Comparison of ENCODE assay signal across 2 cellular contexts in the genomic region with DNA sequence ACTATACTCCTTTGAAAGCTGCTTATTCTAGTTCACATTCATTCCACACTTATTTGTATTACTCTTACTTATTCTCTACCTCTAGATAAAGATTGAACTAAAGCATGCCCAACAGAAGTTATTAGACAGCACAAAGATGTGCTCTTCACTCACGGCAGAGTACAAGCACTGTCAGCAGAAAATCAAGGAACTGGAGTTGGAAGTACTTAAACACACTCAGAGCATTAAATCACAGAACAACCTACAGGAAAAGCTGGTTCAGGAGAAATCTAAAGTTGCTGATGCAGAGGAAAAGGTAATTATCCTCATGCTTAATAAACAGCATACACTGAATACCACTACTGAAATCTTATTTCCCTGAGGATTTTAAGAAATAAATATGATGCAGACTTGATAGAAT.
TF ChIP-seq lines count a peak whose summit lies in the region.

No MANE protein-coding gene starts in this region.

TF ChIP-seq in HepG2, 621 proteins besides CTCF, POLR2A, EP300 and RAD21:
- TF ChIP-seq PAF1 (CRISPR knock-in tag; IDR thresholded peaks at IDR 0.05) (no peak), ZNF780A (CRISPR knock-in tag; IDR thresholded peaks at IDR 0.05) (no peak), ZNF225 (CRISPR knock-in tag; IDR thresholded peaks at IDR 0.05) (no peak), SOX5 (CRISPR knock-in tag; IDR thresholded peaks at IDR 0.05; ENCODE audit: borderline replicate concordance) (no peak), MAFK (conservative IDR thresholded peaks at IDR 0.05 in 1 of 2, IDR thresholded peaks at IDR 0.05 in 1 of 2; ENCODE audit: low read length in 2 of 2) (peak; percentile 42 to 69; a peak in 3 of 4 replicates), ZIK1 (CRISPR knock-in tag; IDR thresholded peaks at IDR 0.05; ENCODE audit: borderline replicate concordance, low read depth) (no peak), ZNF572 (CRISPR knock-in tag; IDR thresholded peaks at IDR 0.05) (no peak), ZNF792 (CRISPR knock-in tag; IDR thresholded peaks at IDR 0.05) (no peak), NR2F1 (CRISPR knock-in tag; IDR thresholded peaks at IDR 0.05) (no peak), MAFF (IDR thresholded peaks at IDR 0.05; ENCODE audit: low read depth, low read length) (peak; percentile 63), JUNB (CRISPR knock-in tag; IDR thresholded peaks at IDR 0.05; ENCODE audit: borderline replicate concordance) (no peak), TEAD2 (CRISPR knock-in tag; IDR thresholded peaks at IDR 0.05) (no peak), ZNF274 (CRISPR knock-in tag; IDR thresholded peaks at IDR 0.05) (no peak), SIN3B (IDR thresholded peaks at IDR 0.05; ENCODE audit: low read length) (no peak), MIER2 (CRISPR knock-in tag; IDR thresholded peaks at IDR 0.05) (no peak)
- TF ChIP-seq, protein P1, sequence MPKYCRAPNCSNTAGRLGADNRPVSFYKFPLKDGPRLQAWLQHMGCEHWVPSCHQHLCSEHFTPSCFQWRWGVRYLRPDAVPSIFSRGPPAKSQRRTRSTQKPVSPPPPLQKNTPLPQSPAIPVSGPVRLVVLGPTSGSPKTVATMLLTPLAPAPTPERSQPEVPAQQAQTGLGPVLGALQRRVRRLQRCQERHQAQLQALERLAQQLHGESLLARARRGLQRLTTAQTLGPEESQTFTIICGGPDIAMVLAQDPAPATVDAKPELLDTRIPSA (CRISPR knock-in tag; IDR thresholded peaks at IDR 0.05; ENCODE audit: borderline replicate concordance) = no peak
- TF ChIP-seq, protein P2, sequence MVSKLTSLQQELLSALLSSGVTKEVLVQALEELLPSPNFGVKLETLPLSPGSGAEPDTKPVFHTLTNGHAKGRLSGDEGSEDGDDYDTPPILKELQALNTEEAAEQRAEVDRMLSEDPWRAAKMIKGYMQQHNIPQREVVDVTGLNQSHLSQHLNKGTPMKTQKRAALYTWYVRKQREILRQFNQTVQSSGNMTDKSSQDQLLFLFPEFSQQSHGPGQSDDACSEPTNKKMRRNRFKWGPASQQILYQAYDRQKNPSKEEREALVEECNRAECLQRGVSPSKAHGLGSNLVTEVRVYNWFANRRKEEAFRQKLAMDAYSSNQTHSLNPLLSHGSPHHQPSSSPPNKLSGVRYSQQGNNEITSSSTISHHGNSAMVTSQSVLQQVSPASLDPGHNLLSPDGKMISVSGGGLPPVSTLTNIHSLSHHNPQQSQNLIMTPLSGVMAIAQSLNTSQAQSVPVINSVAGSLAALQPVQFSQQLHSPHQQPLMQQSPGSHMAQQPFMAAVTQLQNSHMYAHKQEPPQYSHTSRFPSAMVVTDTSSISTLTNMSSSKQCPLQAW (CRISPR knock-in tag; IDR thresholded peaks at IDR 0.05) = no peak

TF ChIP-seq in K562, 482 proteins besides CTCF, POLR2A, EP300 and RAD21:
- TF ChIP-seq ZNF316 (IDR thresholded peaks at IDR 0.05) (peak; percentile 72), SMARCA5 (IDR thresholded peaks at IDR 0.05) (no peak), FOXP1 (CRISPR knock-in tag; IDR thresholded peaks at IDR 0.05) (no peak), MAFF (IDR thresholded peaks at IDR 0.05; ENCODE audit: low read length) (peak; percentile 29; the same call in 1 of the 2 replicates), C11orf30 (IDR thresholded peaks at IDR 0.05; ENCODE audit: low read depth) (peak; percentile 55), HSF4 (CRISPR knock-in tag; IDR thresholded peaks at IDR 0.05; ENCODE audit: borderline replicate concordance) (no peak), MAFG (tag; conservative IDR thresholded peaks at IDR 0.05) (peak; percentile 29; the same call in 1 of the 2 replicates)
- TF ChIP-seq, protein P3, sequence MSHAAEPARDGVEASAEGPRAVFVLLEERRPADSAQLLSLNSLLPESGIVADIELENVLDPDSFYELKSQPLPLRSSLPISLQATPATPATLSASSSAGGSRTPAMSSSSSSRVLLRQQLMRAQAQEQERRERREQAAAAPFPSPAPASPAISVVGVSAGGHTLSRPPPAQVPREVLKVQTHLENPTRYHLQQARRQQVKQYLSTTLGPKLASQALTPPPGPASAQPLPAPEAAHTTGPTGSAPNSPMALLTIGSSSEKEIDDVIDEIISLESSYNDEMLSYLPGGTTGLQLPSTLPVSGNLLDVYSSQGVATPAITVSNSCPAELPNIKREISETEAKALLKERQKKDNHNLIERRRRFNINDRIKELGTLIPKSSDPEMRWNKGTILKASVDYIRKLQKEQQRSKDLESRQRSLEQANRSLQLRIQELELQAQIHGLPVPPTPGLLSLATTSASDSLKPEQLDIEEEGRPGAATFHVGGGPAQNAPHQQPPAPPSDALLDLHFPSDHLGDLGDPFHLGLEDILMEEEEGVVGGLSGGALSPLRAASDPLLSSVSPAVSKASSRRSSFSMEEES (CRISPR knock-in tag; IDR thresholded peaks at IDR 0.05) = no peak
TF ChIP-seq in K562: peak in this region for 4.
